Comparison of ENCODE assay signal across 29 cellular contexts in genomic region chr4:52096048-52096447, GRCh38. TPM values are rescaled to one million over a fixed set of nuclear protein-coding genes. Genes with fewer than 3 reads are reported as not detected.
DNase-seq lines count a peak whose midpoint lies in the region; ATAC-seq, FAIRE-seq and TF ChIP-seq lines count a peak whose summit lies in the region.
"Had no signal": no experiment of that assay in that cellular context is flagged by ENCODE, and none has a peak within 500 bp of the region (broad histone marks: within the 10 kb centered on the region; RNA-seq: fewer than 3 reads in every experiment).

No MANE protein-coding gene starts in this region.

- CTCF ChIA-PET in K562 (lab: Yijun Ruan, JAX; ENCODE audit: low intra/inter-chr PET ratio): no interaction called here

- H3K9me3 Mint-ChIP-seq in stimulated activated naive CD8-positive, alpha-beta T cell treated with anti-CD3 and anti-CD28 coated beads, Interleukin-15, amount 100 ng/mL, for 72 hours: peaks cover 0 to 2% of the 10 kb centered on the region in 2 donors
- H3K9me3 Mint-ChIP-seq: activated CD4-positive, alpha-beta memory T cell treated with anti-CD3 and anti-CD28 coated beads, Interleukin-2, amount 10 ng/mL, durations not matched to agents 7 days and 5 days; activated naive CD4-positive, alpha-beta T cell treated with anti-CD3 and anti-CD28 coated beads, Interleukin-2, amount 50 U/mL, for 72 hours; endodermal cell had no signal

- H3K27ac ChIP-seq in Karpas-422 (ENCODE audit: low read length) (no peak overlapping the region), K562 (ENCODE audit: extremely low read depth, low read depth, low read length) (no peak overlapping the region), hepatocyte (no peak overlapping the region), upper lobe of right lung (no peak overlapping the region)
- H3K27ac ChIP-seq: upper lobe of left lung had no signal

- TF ChIP-seq RAD21 in K562 (CRISPR knock-in tag; conservative IDR thresholded peaks at IDR 0.05 in 1 of 2, IDR thresholded peaks at IDR 0.05 in 1 of 2): no peak

- ATAC-seq in K562 (no peak), upper lobe of right lung (peak; percentile 55), GM21528 (IDR thresholded peaks at IDR 0.05; ENCODE audit: low FRiP score, unreplicated experiment) (no peak)
- no peak for ATAC-seq in stimulated activated naive CD8-positive, alpha-beta T cell treated with anti-CD3 and anti-CD28 coated beads, Interleukin-15, amount 100 ng/mL, for 72 hours
- ATAC-seq: activated CD4-positive, CD25-positive, alpha-beta regulatory T cell treated with anti-CD3 and anti-CD28 coated beads, Interleukin-2, amount 50 U/mL, for 24 hours; activated naive CD4-positive, alpha-beta T cell treated with anti-CD3 and anti-CD28 coated beads, Interleukin-2, amount 50 U/mL, for 72 hours; natural killer cell had no signal

- peaks cover 35% of the 10 kb centered on the region for H3K27me3 Mint-ChIP-seq in stimulated activated naive CD8-positive, alpha-beta T cell treated with anti-CD3 and anti-CD28 coated beads, Interleukin-15, amount 100 ng/mL, for 72 hours

- H3K9me1 ChIP-seq in K562 (ENCODE audit: control insufficient read depth, insufficient read depth, low read length): no peaks in the 10 kb centered on the region

- H3K4me2 ChIP-seq in Karpas-422 (ENCODE audit: low read depth, low read length, poor library complexity, severe bottlenecking) (no peak overlapping the region), K562 (ENCODE audit: insufficient read depth, low read length) (no peak overlapping the region), hepatocyte (no peak overlapping the region)
- H3K4me2 ChIP-seq: smooth muscle cell had no signal

- no peaks in the 10 kb centered on the region for H3K4me1 Mint-ChIP-seq in stimulated activated naive CD8-positive, alpha-beta T cell treated with anti-CD3 and anti-CD28 coated beads, Interleukin-15, amount 100 ng/mL, for 72 hours
- H3K4me1 Mint-ChIP-seq: activated CD4-positive, alpha-beta memory T cell treated with anti-CD3 and anti-CD28 coated beads, Interleukin-2, amount 10 ng/mL, durations not matched to agents 7 days and 5 days; endodermal cell; natural killer cell had no signal

- H3K79me2 ChIP-seq in Karpas-422 (ENCODE audit: low read length): no peaks in the 10 kb centered on the region
- no peaks in the 10 kb centered on the region for H3K79me2 ChIP-seq in K562 (ENCODE audit: control insufficient read depth, insufficient read depth, low read length)
- no peaks in the 10 kb centered on the region for H3K79me2 ChIP-seq in hepatocyte

- H3K9me2 ChIP-seq in Karpas-422 (replicated peaks; ENCODE audit: insufficient read depth, low read length): no peaks in the 10 kb centered on the region
- no peaks in the 10 kb centered on the region for H3K9me2 ChIP-seq in hepatocyte (replicated peaks; ENCODE audit: insufficient read depth)

- no peak for TF ChIP-seq EP300 in K562 (IDR thresholded peaks at IDR 0.05; ENCODE audit: low read length)

- H3K4me1 ChIP-seq in Karpas-422 (ENCODE audit: low read length): peaks cover 17% of the 10 kb centered on the region
- H3K4me1 ChIP-seq in K562 (replicated peaks in 1 of 2; ENCODE audit: control insufficient read depth in 2 of 2, insufficient read depth in 2 of 2, low read length in 2 of 2): no peaks in the 10 kb centered on the region
- H3K4me1 ChIP-seq in hepatocyte (ENCODE audit: insufficient read depth): no peaks in the 10 kb centered on the region
- no peaks in the 10 kb centered on the region for H3K4me1 ChIP-seq in upper lobe of right lung
- H3K4me1 ChIP-seq: upper lobe of left lung had no signal

- peak; percentile 17 for DNase-seq in Karpas-422
- no peak for DNase-seq in K562 (ENCODE audit: extremely low read depth in 1 of 4, low spot score in 3 of 4)
- peak; percentile 9 for DNase-seq in hepatocyte (ENCODE audit: low spot score)
- DNase-seq in upper lobe of right lung: no peak
- DNase-seq in stimulated activated naive CD8-positive, alpha-beta T cell treated with anti-CD3 and anti-CD28 coated beads, Interleukin-15, amount 100 ng/mL, for 72 hours: no peak
- DNase-seq in activated CD4-positive, alpha-beta T cell treated with anti-CD3 and anti-CD28 coated beads for 4 hours: no peak
- DNase-seq: activated CD4-positive, alpha-beta memory T cell treated with anti-CD3 and anti-CD28 coated beads, Interleukin-2, amount 10 ng/mL, durations not matched to agents 7 days and 5 days; anterior cingulate cortex; caudate nucleus; EL; endodermal cell; MM.1S; natural killer cell; NCI-H1417; NCI-H2029 treated with DMSO at 0.1 percent for 48 hours; NCI-H345; NCI-H748 treated with DMSO at 0.1 percent for 48 hours; occipital lobe; stimulated activated CD4-positive, alpha-beta T cell treated with anti-CD3 and anti-CD28 coated beads, Interleukin-1b, Interleukin-23, amount 100 ng/mL, for 48 hours; T-helper 1 cell; upper lobe of left lung had no signal

- FAIRE-seq in K562 (lab: Jason Lieb, UNC): no peak
- FAIRE-seq: GM12891, islet of Langerhans, TTC549 had no signal

- H3K36me3 ChIP-seq in Karpas-422 (ENCODE audit: insufficient read depth, low read length) (no peaks in the 10 kb centered on the region), K562 (ENCODE audit: control insufficient read depth, insufficient read depth, low read length) (no peaks in the 10 kb centered on the region), hepatocyte (replicated peaks; ENCODE audit: insufficient read depth, low read depth) (no peaks in the 10 kb centered on the region), upper lobe of right lung (no peaks in the 10 kb centered on the region)
- H3K36me3 ChIP-seq: upper lobe of left lung had no signal

- no peak overlapping the region for H3K4me3 Mint-ChIP-seq in stimulated activated naive CD8-positive, alpha-beta T cell treated with anti-CD3 and anti-CD28 coated beads, Interleukin-15, amount 100 ng/mL, for 72 hours
- H3K4me3 Mint-ChIP-seq: activated CD4-positive, alpha-beta memory T cell treated with anti-CD3 and anti-CD28 coated beads, Interleukin-2, amount 10 ng/mL, durations not matched to agents 7 days and 5 days; endodermal cell; natural killer cell had no signal

- H2AFZ ChIP-seq in Karpas-422 (ENCODE audit: low read length) (no peak overlapping the region), K562 (ENCODE audit: low read depth, low read length) (no peak overlapping the region), hepatocyte (no peak overlapping the region)

- POLR2A ChIA-PET in K562 (lab: Yijun Ruan, JAX): no interaction called here

- TF ChIP-seq CTCF in K562 (IDR thresholded peaks at IDR 0.05 in 2 of 3, conservative IDR thresholded peaks at IDR 0.05 in 1 of 3; ENCODE audit: insufficient read depth in 2 of 3, low read depth in 1 of 3, low read length in 3 of 3) (no peak), hepatocyte (IDR thresholded peaks at IDR 0.05; ENCODE audit: poor library complexity) (no peak), upper lobe of right lung (IDR thresholded peaks at IDR 0.05) (no peak)

- in situ Hi-C loops in K562 (cut with MboI): no loop called here

- no peak for TF ChIP-seq POLR2A in K562 (conservative IDR thresholded peaks at IDR 0.05)

- no peak overlapping the region for H3K4me3 ChIP-seq in Karpas-422 (ENCODE audit: low read length)
- H3K4me3 ChIP-seq in K562: no peak overlapping the region
- no peak overlapping the region for H3K4me3 ChIP-seq in hepatocyte
- no peak overlapping the region for H3K4me3 ChIP-seq in upper lobe of right lung
- H3K4me3 ChIP-seq: smooth muscle cell, upper lobe of left lung had no signal

- no peak overlapping the region for H3K27ac Mint-ChIP-seq in stimulated activated naive CD8-positive, alpha-beta T cell treated with anti-CD3 and anti-CD28 coated beads, Interleukin-15, amount 100 ng/mL, for 72 hours
- H3K27ac Mint-ChIP-seq: activated CD4-positive, alpha-beta memory T cell treated with anti-CD3 and anti-CD28 coated beads, Interleukin-2, amount 10 ng/mL, durations not matched to agents 7 days and 5 days; activated naive CD4-positive, alpha-beta T cell treated with anti-CD3 and anti-CD28 coated beads, Interleukin-2, amount 50 U/mL, for 72 hours; endodermal cell; natural killer cell had no signal

- BruUV-seq in K562 (replicated peaks; lab: Mats Ljungman, UMichigan): no TSS peak

- H3K9me3 ChIP-seq in Karpas-422 (ENCODE audit: low read length) (no peaks in the 10 kb centered on the region), K562 (replicated peaks; ENCODE audit: control insufficient read depth, insufficient read depth, low read depth, low read length) (no peaks in the 10 kb centered on the region), hepatocyte (ENCODE audit: low read depth) (no peaks in the 10 kb centered on the region), upper lobe of right lung (no peaks in the 10 kb centered on the region)
- H3K9me3 ChIP-seq: upper lobe of left lung had no signal

- H3K9ac ChIP-seq in Karpas-422 (ENCODE audit: low read length) (no peak overlapping the region), K562 (ENCODE audit: insufficient read depth in 1 of 2, low read depth in 2 of 2, low read length in 2 of 2) (no peak overlapping the region)

- H4K20me1 ChIP-seq in Karpas-422 (ENCODE audit: insufficient read depth, low read depth, low read length) (no peaks in the 10 kb centered on the region), K562 (replicated peaks; ENCODE audit: control insufficient read depth, insufficient read depth, low read length) (no peaks in the 10 kb centered on the region), hepatocyte (ENCODE audit: insufficient read depth, poor library complexity, severe bottlenecking) (no peaks in the 10 kb centered on the region)

- intact Hi-C loops in K562 (cut with micrococcal nuclease): no loop called here
- intact Hi-C loops in upper lobe of right lung (cut with DNase I): no loop called here

- no peaks in the 10 kb centered on the region for H3K27me3 ChIP-seq in Karpas-422 (ENCODE audit: low read length)
- H3K27me3 ChIP-seq in K562 (ENCODE audit: control insufficient read depth in 2 of 2, insufficient read depth in 2 of 2, low read length in 2 of 2): no peaks in the 10 kb centered on the region
- no peaks in the 10 kb centered on the region for H3K27me3 ChIP-seq in hepatocyte
- no peaks in the 10 kb centered on the region for H3K27me3 ChIP-seq in upper lobe of right lung
- H3K27me3 ChIP-seq: upper lobe of left lung had no signal

RNA-seq across cellular contexts. Expression of gene SPATA18, which starts 44.9 kb away (rescaled TPM):
- total RNA-seq in Karpas-422 (2014; rRNA removed; shearing (Covaris generic); ENCODE audit: low replicate concordance): 0.07 TPM in 1 of 2 replicates, not detected in the other
- total RNA-seq in K562 (2011; cell fraction: chromatin; rRNA removed; ENCODE audit: low replicate concordance): not detected in 2 replicates
- total RNA-seq in K562 (2011; cell fraction: nucleolus; rRNA removed): not detected in 2 replicates
- total RNA-seq in K562 (2011; cell fraction: nucleoplasm; rRNA removed): not detected in 2 replicates
- total RNA-seq in K562 (2014; rRNA removed) (not detected in 2 replicates), K562 (2014; rRNA removed; fragmentation: Illumina TruSeq; extraction: Trizol) (not detected in 2 replicates), K562 (2015; rRNA removed; fragmentation: Illumina TruSeq; extraction: Trizol) (not detected in 2 replicates), K562 (2021) (0.09 TPM in 1 of 2 replicates, not detected in the other), hepatocyte (7.8 and 12.3 TPM in 2 replicates), upper lobe of right lung (17.3 TPM)
- polyA plus RNA-seq in K562 (2011; rRNA removed) (not detected in 2 replicates), K562 (2014; fragmentation: Illumina TruSeq; extraction: Trizol) (not detected in 2 replicates), K562 (2014; fragmentation: Nextera tagmentation; extraction: Ambion mirVana) (not detected), K562 (2014; rRNA removed) (not detected in 2 replicates), hepatocyte (2.7 and 2.9 TPM in 2 replicates)
- polyA plus RNA-seq in K562 (2011; cell fraction: cytosol; rRNA removed): not detected in 2 replicates
- not detected in 2 replicates for polyA plus RNA-seq in K562 (2011; cell fraction: nucleus; rRNA removed)
- not detected in 2 replicates for polyA plus RNA-seq in K562 (2012)
- polyA minus RNA-seq in K562 (2011; rRNA and poly(A)+ RNA removed): not detected in 2 replicates
- not detected in 2 replicates for polyA minus RNA-seq in K562 (2011; cell fraction: cytosol; rRNA and poly(A)+ RNA removed)
- not detected in 2 replicates for polyA minus RNA-seq in K562 (2011; cell fraction: nucleus; rRNA and poly(A)+ RNA removed)
- total RNA-seq: natural killer cell, SK-MEL-5 had no signal

RNA-seq across cellular contexts. Expression of gene SGCB, which starts 57.9 kb away (rescaled TPM):
- 9.6 and 9.8 TPM in 2 replicates for total RNA-seq in Karpas-422 (2014; rRNA removed; shearing (Covaris generic); ENCODE audit: low replicate concordance)
- not detected in 2 replicates for total RNA-seq in K562 (2011; cell fraction: chromatin; rRNA removed; ENCODE audit: low replicate concordance)
- total RNA-seq in K562 (2011; cell fraction: nucleolus; rRNA removed): not detected in 2 replicates
- 0.15 TPM in 1 of 2 replicates, not detected in the other for total RNA-seq in K562 (2011; cell fraction: nucleoplasm; rRNA removed)
- total RNA-seq in K562 (2014; rRNA removed) (not detected in 2 replicates), K562 (2014; rRNA removed; fragmentation: Illumina TruSeq; extraction: Trizol) (0.04 TPM in 1 of 2 replicates, not detected in the other), K562 (2015; rRNA removed; fragmentation: Illumina TruSeq; extraction: Trizol) (not detected in 2 replicates), K562 (2021) (0.09 and 0.20 TPM in 2 replicates), hepatocyte (18.2 and 20.7 TPM in 2 replicates), upper lobe of right lung (37.1 TPM)
- polyA plus RNA-seq in K562 (2011; rRNA removed) (0.08 and 0.13 TPM in 2 replicates), K562 (2014; fragmentation: Illumina TruSeq; extraction: Trizol) (0.08 and 0.09 TPM in 2 replicates), K562 (2014; fragmentation: Nextera tagmentation; extraction: Ambion mirVana) (under 1 TPM; 0.01 to 0.06 TPM), K562 (2014; rRNA removed) (0.04 TPM in 1 of 2 replicates, not detected in the other), hepatocyte (28.1 and 28.7 TPM in 2 replicates)
- polyA plus RNA-seq in K562 (2011; cell fraction: cytosol; rRNA removed): 0.01 and 0.12 TPM in 2 replicates
- not detected in 2 replicates for polyA plus RNA-seq in K562 (2011; cell fraction: nucleus; rRNA removed)
- 0.04 and 0.05 TPM in 2 replicates for polyA plus RNA-seq in K562 (2012)
- not detected in 2 replicates for polyA minus RNA-seq in K562 (2011; rRNA and poly(A)+ RNA removed)
- polyA minus RNA-seq in K562 (2011; cell fraction: cytosol; rRNA and poly(A)+ RNA removed): not detected in 2 replicates
- not detected in 2 replicates for polyA minus RNA-seq in K562 (2011; cell fraction: nucleus; rRNA and poly(A)+ RNA removed)

Comparison
In these comparisons a context has a peak if more than half of its experiments do, and no peak if none do; other contexts are left out.
1. DNase-seq: peak in Karpas-422 (single experiment) and hepatocyte (single experiment); none in K562 (0 of 4), upper lobe of right lung (single experiment), stimulated activated naive CD8-positive, alpha-beta T cell treated with anti-CD3 and anti-CD28 coated beads, Interleukin-15, amount 100 ng/mL, for 72 hours (0 of 2) and activated CD4-positive, alpha-beta T cell treated with anti-CD3 and anti-CD28 coated beads for 4 hours (0 of 2).